ENCODE assay signal across 23 cellular contexts in the genomic region with DNA sequence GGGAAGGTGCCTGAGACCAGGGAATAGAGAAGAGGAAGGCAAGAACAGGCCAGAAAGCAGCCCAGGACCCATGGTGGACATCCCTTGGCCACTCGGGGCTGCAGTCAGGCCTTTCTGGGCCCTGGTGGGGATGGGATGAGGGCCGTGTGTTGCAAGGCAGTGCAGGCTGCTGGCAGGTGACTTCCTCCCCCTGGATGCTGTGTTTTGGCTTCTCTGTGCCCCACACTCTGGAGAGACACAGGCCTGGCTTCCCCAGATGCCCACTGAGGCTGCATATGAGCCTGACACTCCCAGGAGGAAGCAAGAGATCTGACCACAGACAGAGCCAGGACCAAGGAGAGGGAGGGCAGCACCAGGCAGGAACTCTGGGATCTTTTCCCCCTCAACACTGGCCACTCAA. TPM values are rescaled to one million over a fixed set of nuclear protein-coding genes. Genes with fewer than 3 reads are reported as not detected.
DNase-seq lines count a peak whose midpoint lies in the region; ATAC-seq and TF ChIP-seq lines count a peak whose summit lies in the region.
"Had no signal": no experiment of that assay in that cellular context is flagged by ENCODE, and none has a peak within 500 bp of the region (broad histone marks: within the 10 kb centered on the region; RNA-seq: fewer than 3 reads in every experiment).

No MANE protein-coding gene starts in this region.

- no peak overlapping the region for H2BK20ac ChIP-seq in H9 (ENCODE audit: low read depth, low read length, poor library complexity, severe bottlenecking)

- POLR2A ChIA-PET in Caco-2 (lab: Charles Lee): no interaction called here

- H2AFZ ChIP-seq in H9 (ENCODE audit: low read length): no peak overlapping the region

- peaks cover 3% of the 10 kb centered on the region for H3K4me1 ChIP-seq in Caco-2
- no peaks in the 10 kb centered on the region for H3K4me1 ChIP-seq in H9 (ENCODE audit: insufficient read depth, low read length)
- H3K4me1 ChIP-seq in testis: no peaks in the 10 kb centered on the region
- H3K4me1 ChIP-seq: BE2C had no signal

- no peak for TF ChIP-seq POLR2A in testis (IDR thresholded peaks at IDR 0.05)

- H3K23me2 ChIP-seq in H9 (ENCODE audit: insufficient read length, low read depth, low read length, poor library complexity, severe bottlenecking): no peaks in the 10 kb centered on the region

- no peak overlapping the region for H3K4ac ChIP-seq in H9 (ENCODE audit: low read depth, low read length)

- no peak overlapping the region for H4K8ac ChIP-seq in H9 (replicated peaks; ENCODE audit: insufficient read length, low read depth, low read length)

- H4K91ac ChIP-seq in H9 (ENCODE audit: insufficient read length, low read depth, low read length): no peak overlapping the region

- peak overlapping the region; percentile 33 for H3K27ac Mint-ChIP-seq in Caco-2 (ENCODE audit: unreplicated experiment)
- no peak overlapping the region for H3K27ac Mint-ChIP-seq in H9
- no peak overlapping the region for H3K27ac Mint-ChIP-seq in osteocyte (ENCODE audit: unreplicated experiment)
- H3K27ac Mint-ChIP-seq: CD14-positive monocyte; CD4-positive, alpha-beta memory T cell; CD4-positive, CD25-positive, alpha-beta regulatory T cell; CD8-positive, alpha-beta memory T cell had no signal

- no peak overlapping the region for H2AK5ac ChIP-seq in H9 (ENCODE audit: insufficient read length, low read length)

- no peak overlapping the region for H3K18ac ChIP-seq in H9 (ENCODE audit: insufficient read length, low read depth, low read length)

- DNase-seq in Caco-2 (no peak), H9 (peak; percentile 15), mesenteric fat pad (ENCODE audit: low spot score) (peak; percentile 73), osteocyte (ENCODE audit: extremely low spot score, unreplicated experiment) (peak; percentile 72), testis (no peak), germinal center (ENCODE audit: low spot score) (no peak)
- DNase-seq: 8988T; ACHN; BE2C; C1 segment of cervical spinal cord; Calu3; CD4-positive, alpha-beta memory T cell; CD4-positive, CD25-positive, alpha-beta regulatory T cell; CD8-positive, alpha-beta memory T cell; COR-L47; DMS79 treated with DMSO at 0.1 percent for 48 hours; GF-D8 had no signal

- H2BK120ac ChIP-seq in H9 (ENCODE audit: low read depth, low read length, poor library complexity, severe bottlenecking): no peak overlapping the region

- no peak overlapping the region for H2BK12ac ChIP-seq in H9 (ENCODE audit: insufficient read length, low read depth, low read length)

- intact Hi-C loops in Caco-2 (cut with micrococcal nuclease; ENCODE audit: unreplicated experiment) (no loop called here), testis (cut with DNase I; ENCODE audit: low total_unique reads) (no loop called here)

- H3K27me3 ChIP-seq in Caco-2 (replicated peaks; ENCODE audit: control insufficient read depth, insufficient read depth, low read length) (no peaks in the 10 kb centered on the region), H9 (ENCODE audit: insufficient read depth, low read length) (no peaks in the 10 kb centered on the region), testis (no peaks in the 10 kb centered on the region)
- H3K27me3 ChIP-seq: BE2C, BLaER1 had no signal

- no peak overlapping the region for H3K4me3 Mint-ChIP-seq in Caco-2 (ENCODE audit: unreplicated experiment)
- H3K4me3 Mint-ChIP-seq in H9: no peak overlapping the region
- H3K4me3 Mint-ChIP-seq in osteocyte (ENCODE audit: unreplicated experiment): no peak overlapping the region
- H3K4me3 Mint-ChIP-seq: CD14-positive monocyte; CD4-positive, alpha-beta memory T cell; CD4-positive, CD25-positive, alpha-beta regulatory T cell; CD8-positive, alpha-beta memory T cell had no signal

- H2BK15ac ChIP-seq in H9 (ENCODE audit: low read depth, low read length): no peak overlapping the region

- no peaks in the 10 kb centered on the region for H3K79me2 ChIP-seq in H9 (ENCODE audit: insufficient read depth, low read length)

- H3K36me3 ChIP-seq in Caco-2 (ENCODE audit: control insufficient read depth, insufficient read depth, low read length): no peaks in the 10 kb centered on the region
- H3K36me3 ChIP-seq in testis (ENCODE audit: low read depth, missing control alignments): no peaks in the 10 kb centered on the region
- H3K36me3 ChIP-seq: BE2C, BLaER1 had no signal

- CTCF ChIA-PET in Caco-2 (lab: Charles Lee): no interaction called here

- H3K27me3 Mint-ChIP-seq in Caco-2 (ENCODE audit: insufficient read depth, unreplicated experiment) (no peaks in the 10 kb centered on the region), H9 (ENCODE audit: low read depth) (no peaks in the 10 kb centered on the region; the same call in none of the 2 replicates), osteocyte (ENCODE audit: unreplicated experiment) (peaks cover 9% of the 10 kb centered on the region)

- no peak overlapping the region for H3K4me2 ChIP-seq in H9 (ENCODE audit: insufficient read depth, insufficient read length, low read length)
- H3K4me2 ChIP-seq: BLaER1 had no signal

- H4K20me1 ChIP-seq in H9 (ENCODE audit: control insufficient read depth, insufficient read depth, insufficient read length): no peaks in the 10 kb centered on the region
- H4K20me1 ChIP-seq: BLaER1 had no signal

- no TSS peak for BruUV-seq in Caco-2 (replicated peaks; lab: Mats Ljungman, UMichigan)

- H3K4me3 ChIP-seq in Caco-2 (ENCODE audit: low read depth, low read length) (no peak overlapping the region), testis (no peak overlapping the region)
- H3K4me3 ChIP-seq: BLaER1 had no signal

- H3K4me1 Mint-ChIP-seq in Caco-2 (ENCODE audit: low read depth, unreplicated experiment) (peaks cover 6% of the 10 kb centered on the region), H9 (no peaks in the 10 kb centered on the region), osteocyte (ENCODE audit: unreplicated experiment) (peaks cover 1% of the 10 kb centered on the region)
- H3K4me1 Mint-ChIP-seq: CD4-positive, CD25-positive, alpha-beta regulatory T cell had no signal

- no peak overlapping the region for H3K9ac ChIP-seq in H9 (ENCODE audit: extremely low read depth, insufficient read length, low read length)
- H3K9ac ChIP-seq: BLaER1 had no signal

- no peak overlapping the region for H3T11ph ChIP-seq in H9 (ENCODE audit: low read length)

- no peak overlapping the region for H4K5ac ChIP-seq in H9 (ENCODE audit: insufficient read length, low read depth, low read length)

- H3K14ac ChIP-seq in H9 (ENCODE audit: insufficient read depth, low read length): no peak overlapping the region

- no peak overlapping the region for H3K27ac ChIP-seq in H9 (ENCODE audit: insufficient read length, low read depth, low read length)
- H3K27ac ChIP-seq in testis: no peak overlapping the region
- H3K27ac ChIP-seq: BLaER1 had no signal

- H3K23ac ChIP-seq in H9 (ENCODE audit: insufficient read length, low read depth, low read length): no peak overlapping the region

- no peak for TF ChIP-seq CTCF in Caco-2 (IDR thresholded peaks at IDR 0.05; ENCODE audit: insufficient read depth in 1 of 2, low read depth in 1 of 2, low read length in 1 of 2, severe bottlenecking in 1 of 2, unreplicated experiment in 1 of 2)
- no peak for TF ChIP-seq CTCF in H9 (conservative IDR thresholded peaks at IDR 0.05)
- TF ChIP-seq CTCF in osteocyte (IDR thresholded peaks at IDR 0.05): no peak
- TF ChIP-seq CTCF in testis (IDR thresholded peaks at IDR 0.05): no peak

- ATAC-seq in HG03378 (IDR thresholded peaks at IDR 0.05; ENCODE audit: unreplicated experiment) (no peak), HG03565 (IDR thresholded peaks at IDR 0.05; ENCODE audit: unreplicated experiment) (no peak)

- WGBS in H9 (ENCODE audit: extremely low coverage, insufficient read length, low lambda C conversion rate): no CpG with 5 or more reads among the region's 2 CpGs
- 77 to 78% methylated on average over 2 of the region's 2 CpGs for WGBS in testis, 2 donors

- H3K79me1 ChIP-seq in H9 (ENCODE audit: insufficient read depth, low read depth, low read length, poor library complexity, severe bottlenecking): no peaks in the 10 kb centered on the region

- peaks cover 17% of the 10 kb centered on the region for H3K9me3 ChIP-seq in Caco-2
- no peaks in the 10 kb centered on the region for H3K9me3 ChIP-seq in H9 (ENCODE audit: control insufficient read depth, low read depth, low read length)
- H3K9me3 ChIP-seq in testis: no peaks in the 10 kb centered on the region
- H3K9me3 ChIP-seq: BE2C had no signal

- no peak overlapping the region for H2BK5ac ChIP-seq in H9 (ENCODE audit: insufficient read length, low read length)

- H3K36me3 Mint-ChIP-seq in Caco-2 (ENCODE audit: insufficient read depth, unreplicated experiment): no peaks in the 10 kb centered on the region
- H3K36me3 Mint-ChIP-seq in H9 (ENCODE audit: insufficient read depth in 1 of 3, low read depth in 3 of 3): no peaks in the 10 kb centered on the region; a peak in 2 of 7 replicates
- H3K36me3 Mint-ChIP-seq in osteocyte (ENCODE audit: unreplicated experiment): peaks cover 2% of the 10 kb centered on the region
- H3K36me3 Mint-ChIP-seq: CD14-positive monocyte; CD4-positive, CD25-positive, alpha-beta regulatory T cell had no signal

- no peak overlapping the region for H3K56ac ChIP-seq in H9 (ENCODE audit: insufficient read length, low read depth, low read length)

- H3K9me3 Mint-ChIP-seq in Caco-2 (ENCODE audit: unreplicated experiment): peaks cover 12% of the 10 kb centered on the region
- peaks cover 11 to 13% of the 10 kb centered on the region in 2 experiments; a peak in 4 of 5 replicates for H3K9me3 Mint-ChIP-seq in H9
- peaks cover 12% of the 10 kb centered on the region for H3K9me3 Mint-ChIP-seq in osteocyte (ENCODE audit: unreplicated experiment)

RNA-seq across cellular contexts. Expression of a gene that starts 39.9 kb away (rescaled TPM):
- total RNA-seq in Caco-2 (2022): 14.1 and 20.9 TPM in 2 replicates
- total RNA-seq in H9 (2021): 0.22 TPM in 2 replicates
- total RNA-seq in mesenteric fat pad: not detected
- total RNA-seq in osteocyte: not detected in 2 replicates
- total RNA-seq in testis: 1 to 10 TPM; 1.8 to 2.5 TPM
- 6.7 TPM for polyA plus RNA-seq in testis (ENCODE audit: insufficient read depth, low read depth, low replicate concordance)
- total RNA-seq: A673; CD4-positive, alpha-beta memory T cell; CD4-positive, CD25-positive, alpha-beta regulatory T cell; CD8-positive, alpha-beta memory T cell had no signal
- polyA plus RNA-seq: CD4-positive, alpha-beta memory T cell; CD4-positive, CD25-positive, alpha-beta regulatory T cell; CD8-positive, alpha-beta memory T cell had no signal

RNA-seq across cellular contexts. Expression of a gene that starts 47.5 kb away (rescaled TPM):
- not detected in 2 replicates for total RNA-seq in Caco-2 (2022)
- total RNA-seq in H9 (2021): not detected in 2 replicates
- total RNA-seq in mesenteric fat pad: not detected
- total RNA-seq in osteocyte: not detected in 2 replicates
- 1 to 10 TPM; 3.9 to 8.3 TPM for total RNA-seq in testis
- polyA plus RNA-seq in testis (ENCODE audit: insufficient read depth, low read depth, low replicate concordance): 8.6 TPM
- total RNA-seq: A673; Calu3; CD4-positive, alpha-beta memory T cell; CD4-positive, CD25-positive, alpha-beta regulatory T cell; CD8-positive, alpha-beta memory T cell had no signal
- polyA plus RNA-seq: AG04450; CD14-positive monocyte; CD4-positive, alpha-beta memory T cell; CD4-positive, CD25-positive, alpha-beta regulatory T cell; CD8-positive, alpha-beta memory T cell had no signal

RNA-seq across cellular contexts. Expression of a gene that starts 60.0 kb away (rescaled TPM):
- total RNA-seq in Caco-2 (2022) (5.6 and 8.7 TPM in 2 replicates), H9 (2021) (2.9 and 3.2 TPM in 2 replicates), mesenteric fat pad (0.10 TPM), osteocyte (0.35 and 0.55 TPM in 2 replicates), testis (1 to 10 TPM; 2.7 to 3.2 TPM)
- 2.0 TPM for polyA plus RNA-seq in testis (ENCODE audit: insufficient read depth, low read depth, low replicate concordance)
- total RNA-seq: CD4-positive, alpha-beta memory T cell; CD4-positive, CD25-positive, alpha-beta regulatory T cell had no signal
- polyA plus RNA-seq: CD14-positive monocyte; CD4-positive, CD25-positive, alpha-beta regulatory T cell; CD8-positive, alpha-beta memory T cell had no signal

Comparison
In these comparisons a context has a peak if more than half of its experiments do, and no peak if none do; other contexts are left out.
1. DNase-seq: peak in H9 (single experiment), mesenteric fat pad (single experiment) and osteocyte (single experiment); none in Caco-2 (0 of 2), testis (single experiment) and germinal center (single experiment).